Comparison of ENCODE assay signal across 7 cellular contexts in genomic region chr2:108927936-108928659, GRCh38.
DNase-seq lines count a peak whose midpoint lies in the region; ATAC-seq, FAIRE-seq and TF ChIP-seq lines count a peak whose summit lies in the region.

No MANE protein-coding gene starts in this region.

- FAIRE-seq in K562 (lab: Jason Lieb, UNC), result peak; percentile 90

- H4K20me1 ChIP-seq in K562 (replicated peaks; ENCODE audit: control insufficient read depth, insufficient read depth, low read length), result peaks cover 10% of the 10 kb centered on the region; the same call in 1 of the 2 replicates

- H3K27me3 ChIP-seq in HL-60 (ENCODE audit: insufficient read depth, poor library complexity, severe bottlenecking) (no peaks in the 10 kb centered on the region), K562 (ENCODE audit: control insufficient read depth in 2 of 2, insufficient read depth in 2 of 2, low read length in 2 of 2) (peaks cover 30 to 85% of the 10 kb centered on the region in 2 experiments; a peak in 4 of 5 replicates)

- TF ChIP-seq EP300 in K562 (IDR thresholded peaks at IDR 0.05; ENCODE audit: low read length), result no peak

- POLR2A ChIA-PET in RWPE1 (lab: Yijun Ruan, JAX; ENCODE audit: low non-redundant PET) (no interaction called here), K562 (lab: Yijun Ruan, JAX) (no interaction called here)

- no peaks in the 10 kb centered on the region for H3K4me1 ChIP-seq in K562 (replicated peaks in 1 of 2; ENCODE audit: control insufficient read depth in 2 of 2, insufficient read depth in 2 of 2, low read length in 2 of 2)

- H3K4me3 ChIP-seq in HL-60 (replicated peaks; ENCODE audit: insufficient read depth, low read length) (no peak overlapping the region), K562 (no peak overlapping the region)

- H3K27ac ChIP-seq in HL-60 (replicated peaks), result no peak overlapping the region
- H3K27ac ChIP-seq in RWPE1, result no peak overlapping the region
- no peak overlapping the region for H3K27ac ChIP-seq in K562 (ENCODE audit: extremely low read depth, low read depth, low read length)

- in situ Hi-C loops in G401 (cut with HindIII; ENCODE audit: low sequenced_read_pairs), result no loop called here
- in situ Hi-C loops in K562 (cut with MboI), result no loop called here

- H3K9me3 ChIP-seq in K562 (replicated peaks; ENCODE audit: control insufficient read depth, insufficient read depth, low read depth, low read length), result no peaks in the 10 kb centered on the region

- no TSS peak for BruUV-seq in K562 (replicated peaks; lab: Mats Ljungman, UMichigan)

- H3K9ac ChIP-seq in K562 (ENCODE audit: insufficient read depth in 1 of 2, low read depth in 2 of 2, low read length in 2 of 2), result no peak overlapping the region

- no peak for TF ChIP-seq POLR2A in K562 (conservative IDR thresholded peaks at IDR 0.05)

- ATAC-seq in K562, result peak; percentile 78
- ATAC-seq in activated CD4-positive, CD25-positive, alpha-beta regulatory T cell treated with anti-CD3 and anti-CD28 coated beads, Interleukin-2, amount 50 U/mL, for 24 hours, result no peak

- H3K36me3 ChIP-seq in K562 (ENCODE audit: control insufficient read depth, insufficient read depth, low read length), result no peaks in the 10 kb centered on the region

- CTCF ChIA-PET in RWPE1 (lab: Yijun Ruan, JAX) (interaction anchor here (0.5 to 4.1 kb wide), 17 partner anchors 26 to 794 kb away, joined by 3 to 19 read pairs (median 4); no protein-coding TSS in a partner anchor), K562 (lab: Yijun Ruan, JAX; ENCODE audit: low intra/inter-chr PET ratio) (no interaction called here)

- intact Hi-C loops in K562 (cut with micrococcal nuclease), result no loop called here

- DNase-seq in G401 (ENCODE audit: low spot score), result peak; percentile 31
- peak in 1 of 2 experiments; percentile 33 for DNase-seq in HL-60 (ENCODE audit: low read depth in 1 of 2, low spot score in 1 of 2)
- peak; percentile 58 for DNase-seq in RWPE1 (ENCODE audit: low spot score)
- peak; percentile 57 to 68 (median 64) for DNase-seq in K562 (ENCODE audit: extremely low read depth in 1 of 4, low spot score in 3 of 4)
- peak; percentile 72 for DNase-seq in iPS-NIHi11 (ENCODE audit: low spot score)
- peak in 3 of 4 experiments; percentile 5 to 15 (median 8) for DNase-seq in stimulated activated CD4-positive, alpha-beta T cell treated with anti-CD3 and anti-CD28 coated beads, Interleukin-1b, Interleukin-23, amount 100 ng/mL, for 24 hours (ENCODE audit: low read depth in 4 of 4, low spot score in 1 of 4)

- WGBS in K562 (ENCODE audit: insufficient coverage, low coverage, missing lambda C conversion rate), result 1% methylated on average over 8 of the region's 8 CpGs

- TF ChIP-seq CTCF in HL-60 (IDR thresholded peaks at IDR 0.05; ENCODE audit: insufficient read depth, low read length), result peak; percentile 61
- peak; percentile 88 for TF ChIP-seq CTCF in RWPE1 (conservative IDR thresholded peaks at IDR 0.05; ENCODE audit: low read depth)
- peak; percentile 69 to 81 (median 73) for TF ChIP-seq CTCF in K562 (IDR thresholded peaks at IDR 0.05 in 2 of 3, conservative IDR thresholded peaks at IDR 0.05 in 1 of 3; ENCODE audit: insufficient read depth in 2 of 3, low read depth in 1 of 3, low read length in 3 of 3)

- H3K79me2 ChIP-seq in K562 (ENCODE audit: control insufficient read depth, insufficient read depth, low read length), result no peaks in the 10 kb centered on the region

- H3K4me2 ChIP-seq in K562 (ENCODE audit: insufficient read depth, low read length), result no peak overlapping the region

- TF ChIP-seq RAD21 in K562 (CRISPR knock-in tag; conservative IDR thresholded peaks at IDR 0.05 in 1 of 2, IDR thresholded peaks at IDR 0.05 in 1 of 2), result peak; percentile 49 to 78

- H2AFZ ChIP-seq in K562 (ENCODE audit: low read depth, low read length), result no peak overlapping the region

- no peaks in the 10 kb centered on the region for H3K9me1 ChIP-seq in K562 (ENCODE audit: control insufficient read depth, insufficient read depth, low read length)

TF ChIP-seq in K562, 482 proteins besides CTCF, POLR2A, EP300 and RAD21:
- TF ChIP-seq RBM39 (optimal IDR thresholded peaks at IDR 0.05; ENCODE audit: low read depth, low read length) (no peak), ZNF175 (CRISPR knock-in tag; IDR thresholded peaks at IDR 0.05; ENCODE audit: low read depth) (no peak), MAFK (IDR thresholded peaks at IDR 0.05; ENCODE audit: low read length) (0 out of 2 replicates have a peak, but pooled peaks have one; percentile 13), MAFF (IDR thresholded peaks at IDR 0.05; ENCODE audit: low read length) (no peak), ZFP91 (CRISPR knock-in tag; IDR thresholded peaks at IDR 0.05) (no peak), ZNF695 (CRISPR knock-in tag; IDR thresholded peaks at IDR 0.05) (no peak), ZC3H8 (IDR thresholded peaks at IDR 0.05) (no peak), DEAF1 (CRISPR knock-in tag; IDR thresholded peaks at IDR 0.05) (peak; percentile 41; the same call in 1 of the 2 replicates), STAG1 (CRISPR knock-in tag; IDR thresholded peaks at IDR 0.05; ENCODE audit: borderline replicate concordance) (0 out of 2 replicates have a peak, but pooled peaks have one; percentile 18), ZNF668 (CRISPR knock-in tag; IDR thresholded peaks at IDR 0.05) (no peak), ARHGAP35 (IDR thresholded peaks at IDR 0.05; ENCODE audit: partially characterized antibody) (no peak), CREM (IDR thresholded peaks at IDR 0.05; ENCODE audit: low read depth) (peak; percentile 23; the same call in 1 of the 2 replicates), SMC3 (conservative IDR thresholded peaks at IDR 0.05; ENCODE audit: insufficient read depth, low read depth, low read length) (peak; percentile 54), KLF16 (IDR thresholded peaks at IDR 0.05) (peak; percentile 27; the same call in 1 of the 2 replicates)
TF ChIP-seq in K562: peak in this region for 6.
